ENCODE assay signal across 13 cellular contexts in genomic region chr3:173513123-173513522, GRCh38.
A peak's percentile ranks its signal among the peaks of the same experiment; 100 is the strongest.
DNase-seq lines count a peak whose midpoint lies in the region; ATAC-seq lines count a peak whose summit lies in the region.
"Had no signal": no experiment of that assay in that cellular context is flagged by ENCODE, and none has a peak within 500 bp of the region (broad histone marks: within the 10 kb centered on the region; RNA-seq: fewer than 3 reads in every experiment).

No MANE protein-coding gene starts in this region.

- no peaks in the 10 kb centered on the region for H3K4me1 Mint-ChIP-seq in stimulated activated memory B cell treated with anti-CD40 and anti-IgM and Interleukin-4, amounts not matched to agents 10 μg/mL and 1 μg/mL and 100 μg/mL, for 72 hours
- H3K4me1 Mint-ChIP-seq: activated naive CD8-positive, alpha-beta T cell treated with anti-CD3 and anti-CD28 coated beads for 36 hours; GM23338 had no signal

- H3K9me3 Mint-ChIP-seq in stimulated activated memory B cell treated with anti-CD40 and anti-IgM and Interleukin-4, amounts not matched to agents 10 μg/mL and 1 μg/mL and 100 μg/mL, for 72 hours = peaks cover 9% of the 10 kb centered on the region
- H3K9me3 Mint-ChIP-seq: activated naive CD8-positive, alpha-beta T cell treated with anti-CD3 and anti-CD28 coated beads for 36 hours; GM23338 had no signal

- no peak overlapping the region for H3K4me3 Mint-ChIP-seq in stimulated activated memory B cell treated with anti-CD40 and anti-IgM and Interleukin-4, amounts not matched to agents 10 μg/mL and 1 μg/mL and 100 μg/mL, for 72 hours
- H3K4me3 Mint-ChIP-seq: activated naive CD8-positive, alpha-beta T cell treated with anti-CD3 and anti-CD28 coated beads for 36 hours; GM23338 had no signal

- ATAC-seq in GM18868 (IDR thresholded peaks at IDR 0.05; ENCODE audit: unreplicated experiment) (peak; percentile 96), GM21717 (IDR thresholded peaks at IDR 0.05; ENCODE audit: unreplicated experiment) (peak; percentile 82), HG03442 (IDR thresholded peaks at IDR 0.05; ENCODE audit: unreplicated experiment) (peak; percentile 96)
- no peak for ATAC-seq in stimulated activated memory B cell treated with anti-CD40 and anti-IgM and Interleukin-4, amounts not matched to agents 10 μg/mL and 1 μg/mL and 100 μg/mL, for 72 hours
- ATAC-seq: GM23338, right cardiac atrium had no signal

- H3K27ac Mint-ChIP-seq in stimulated activated memory B cell treated with anti-CD40 and anti-IgM and Interleukin-4, amounts not matched to agents 10 μg/mL and 1 μg/mL and 100 μg/mL, for 72 hours = no peak overlapping the region
- H3K27ac Mint-ChIP-seq: activated naive CD8-positive, alpha-beta T cell treated with anti-CD3 and anti-CD28 coated beads for 36 hours; GM23338 had no signal

- intact Hi-C loops in posterior vena cava (cut with DNase I) = no loop called here

- H3K36me3 Mint-ChIP-seq in stimulated activated memory B cell treated with anti-CD40 and anti-IgM and Interleukin-4, amounts not matched to agents 10 μg/mL and 1 μg/mL and 100 μg/mL, for 72 hours = no peaks in the 10 kb centered on the region
- H3K36me3 Mint-ChIP-seq: activated naive CD8-positive, alpha-beta T cell treated with anti-CD3 and anti-CD28 coated beads for 36 hours had no signal

- peak; percentile 68 for DNase-seq in putamen (ENCODE audit: low spot score)
- no peak for DNase-seq in OCI-M1 (lab: John Stamatoyannopoulos, UW)
- no peak for DNase-seq in posterior vena cava (ENCODE audit: low spot score)
- DNase-seq: activated naive CD8-positive, alpha-beta T cell treated with anti-CD3 and anti-CD28 coated beads for 36 hours; BE2C; NCI-H446; right cardiac atrium; T-helper 9 cell had no signal

- H3K27me3 Mint-ChIP-seq in stimulated activated memory B cell treated with anti-CD40 and anti-IgM and Interleukin-4, amounts not matched to agents 10 μg/mL and 1 μg/mL and 100 μg/mL, for 72 hours = no peaks in the 10 kb centered on the region
- H3K27me3 Mint-ChIP-seq: activated naive CD8-positive, alpha-beta T cell treated with anti-CD3 and anti-CD28 coated beads for 36 hours had no signal
